13 cellular contexts compared by ENCODE assay signal in the genomic region with DNA sequence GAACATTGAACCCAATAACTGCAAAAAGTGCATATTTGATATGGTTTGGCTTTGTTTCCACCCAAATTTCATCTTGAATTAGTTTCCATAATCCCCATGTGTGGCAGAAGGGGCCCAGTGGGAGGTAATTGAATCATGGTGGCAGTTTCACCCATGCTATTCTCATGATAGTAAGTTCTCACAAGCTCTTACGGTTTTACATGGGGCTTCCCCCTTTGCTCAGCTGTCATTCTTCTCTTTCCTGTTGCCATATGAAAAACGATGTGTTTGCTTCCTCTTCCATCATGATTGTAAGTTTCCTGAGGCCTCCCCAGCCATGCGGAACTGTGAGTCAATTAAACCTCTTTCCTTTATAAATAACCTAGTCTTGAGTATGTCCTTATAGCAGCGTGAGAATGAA.
DNase-seq lines count a peak whose midpoint lies in the region; ATAC-seq lines count a peak whose summit lies in the region.
"Had no signal": no experiment of that assay in that cellular context is flagged by ENCODE, and none has a peak within 500 bp of the region (broad histone marks: within the 10 kb centered on the region; RNA-seq: fewer than 3 reads in every experiment).

No MANE protein-coding gene starts in this region.

- CTCF ChIA-PET in activated naive CD4-positive, alpha-beta T cell treated with anti-CD3 and anti-CD28 coated beads for 36 hours (lab: Charles Lee) = no interaction called here

- H3K4me3 Mint-ChIP-seq in activated naive CD4-positive, alpha-beta T cell treated with anti-CD3 and anti-CD28 coated beads for 36 hours = no peak overlapping the region
- no peak overlapping the region for H3K4me3 Mint-ChIP-seq in activated T-helper 17 cell treated with anti-CD3 and anti-CD28 coated beads, Interleukin-2, amount 50 U/mL, for 72 hours
- H3K4me3 Mint-ChIP-seq: B cell; CD8-positive, alpha-beta T cell; GM23338 had no signal

- no peaks in the 10 kb centered on the region for H3K9me3 Mint-ChIP-seq in activated naive CD4-positive, alpha-beta T cell treated with anti-CD3 and anti-CD28 coated beads for 36 hours
- no peaks in the 10 kb centered on the region for H3K9me3 Mint-ChIP-seq in activated T-helper 17 cell treated with anti-CD3 and anti-CD28 coated beads, Interleukin-2, amount 50 U/mL, for 72 hours
- H3K9me3 Mint-ChIP-seq: CD8-positive, alpha-beta T cell; GM23338 had no signal

- H3K27me3 Mint-ChIP-seq in activated naive CD4-positive, alpha-beta T cell treated with anti-CD3 and anti-CD28 coated beads for 36 hours (ENCODE audit: low read depth) = peaks cover 8% of the 10 kb centered on the region
- peaks cover 20% of the 10 kb centered on the region for H3K27me3 Mint-ChIP-seq in activated T-helper 17 cell treated with anti-CD3 and anti-CD28 coated beads, Interleukin-2, amount 50 U/mL, for 72 hours

- ATAC-seq in activated T-helper 17 cell treated with anti-CD3 and anti-CD28 coated beads, Interleukin-2, amount 50 U/mL, for 72 hours (replicated peaks) = peak; percentile 59
- ATAC-seq in stimulated activated naive CD8-positive, alpha-beta T cell treated with anti-CD3 and anti-CD28 coated beads, Interleukin-15, Interleukin-2, amounts not matched to agents 100 U/mL and 50 U/mL, for 24 hours = peak; percentile 40
- ATAC-seq: CD8-positive, alpha-beta T cell; GM23338 had no signal

- H3K4me1 Mint-ChIP-seq in activated naive CD4-positive, alpha-beta T cell treated with anti-CD3 and anti-CD28 coated beads for 36 hours (ENCODE audit: low read depth) = no peaks in the 10 kb centered on the region
- H3K4me1 Mint-ChIP-seq in activated T-helper 17 cell treated with anti-CD3 and anti-CD28 coated beads, Interleukin-2, amount 50 U/mL, for 72 hours = no peaks in the 10 kb centered on the region
- H3K4me1 Mint-ChIP-seq: B cell, GM23338 had no signal

- intact Hi-C loops in activated naive CD4-positive, alpha-beta T cell treated with anti-CD3 and anti-CD28 coated beads for 36 hours (cut with micrococcal nuclease) = no loop called here

- no peaks in the 10 kb centered on the region for H3K36me3 Mint-ChIP-seq in activated naive CD4-positive, alpha-beta T cell treated with anti-CD3 and anti-CD28 coated beads for 36 hours (ENCODE audit: low read depth)
- H3K36me3 Mint-ChIP-seq in activated T-helper 17 cell treated with anti-CD3 and anti-CD28 coated beads, Interleukin-2, amount 50 U/mL, for 72 hours (ENCODE audit: low read depth) = no peaks in the 10 kb centered on the region
- H3K36me3 Mint-ChIP-seq: CD8-positive, alpha-beta T cell had no signal

- DNase-seq in DMS53 (lab: John Stamatoyannopoulos, UW) = peak; percentile 22
- DNase-seq in DMS53 treated with DMSO at 0.1 percent for 48 hours (lab: John Stamatoyannopoulos, UW; ENCODE audit: unreplicated experiment) = no peak
- DNase-seq in activated naive CD4-positive, alpha-beta T cell treated with anti-CD3 and anti-CD28 coated beads for 36 hours = peak; percentile 10
- no peak for DNase-seq in activated naive CD4-positive, alpha-beta T cell (lab: John Stamatoyannopoulos, UW)
- no peak for DNase-seq in stimulated activated naive CD8-positive, alpha-beta T cell treated with anti-CD3 and anti-CD28 coated beads, Interleukin-15, Interleukin-2, amounts not matched to agents 100 U/mL and 50 U/mL, for 24 hours
- no peak for DNase-seq in amniotic stem cell (lab: John Stamatoyannopoulos, UW)
- no peak for DNase-seq in NCI-H1694 treated with DMSO at 0.1 percent for 48 hours (lab: John Stamatoyannopoulos, UW)
- DNase-seq: Calu3; CD8-positive, alpha-beta T cell; HCEC 1CT had no signal

- no peak overlapping the region for H3K27ac Mint-ChIP-seq in activated naive CD4-positive, alpha-beta T cell treated with anti-CD3 and anti-CD28 coated beads for 36 hours
- no peak overlapping the region for H3K27ac Mint-ChIP-seq in activated T-helper 17 cell treated with anti-CD3 and anti-CD28 coated beads, Interleukin-2, amount 50 U/mL, for 72 hours
- H3K27ac Mint-ChIP-seq: B cell; CD8-positive, alpha-beta T cell; GM23338 had no signal

Comparison
In these comparisons a context has a peak if more than half of its experiments do, and no peak if none do; other contexts are left out.
1. DNase-seq: peak in DMS53 (single experiment) and activated naive CD4-positive, alpha-beta T cell treated with anti-CD3 and anti-CD28 coated beads for 36 hours (single experiment); none in DMS53 treated with DMSO at 0.1 percent for 48 hours (single experiment), activated naive CD4-positive, alpha-beta T cell (0 of 4), stimulated activated naive CD8-positive, alpha-beta T cell treated with anti-CD3 and anti-CD28 coated beads, Interleukin-15, Interleukin-2, amounts not matched to agents 100 U/mL and 50 U/mL, for 24 hours (single experiment), amniotic stem cell (single experiment) and NCI-H1694 treated with DMSO at 0.1 percent for 48 hours (single experiment).